In genomic region chr13:50731400-50731799, GRCh38 we compare ENCODE assay signal across 11 cellular contexts.
DNase-seq lines count a peak whose midpoint lies in the region; ATAC-seq and TF ChIP-seq lines count a peak whose summit lies in the region.
"Had no signal": no experiment of that assay in that cellular context is flagged by ENCODE, and none has a peak within 500 bp of the region (broad histone marks: within the 10 kb centered on the region; RNA-seq: fewer than 3 reads in every experiment).

No MANE protein-coding gene starts in this region.

- peak; percentile 24 for DNase-seq in AG09319 (ENCODE audit: extremely low read depth, low read depth)
- DNase-seq in HFFc6: peak; percentile 57
- peak; percentile 54 for DNase-seq in glomerular visceral epithelial cell (ENCODE audit: extremely low spot score)
- no peak for DNase-seq in GM19240 (ENCODE audit: insufficient read length, low spot score)
- no peak for DNase-seq in T-cell
- DNase-seq: effector CD8-positive, alpha-beta T cell; NCI-H187 had no signal

- H3K4me1 Mint-ChIP-seq in HFFc6 (ENCODE audit: low read depth) (peaks cover 27% of the 10 kb centered on the region), T-cell (peaks cover 5 to 7% (median 7%) of the 10 kb centered on the region in 3 donors)
- H3K4me1 Mint-ChIP-seq in activated T-helper 17 cell treated with anti-CD3 and anti-CD28 coated beads, Interleukin-2, amount 50 U/mL, for 72 hours: no peaks in the 10 kb centered on the region

- TF ChIP-seq CTCF in AG09319 (IDR thresholded peaks at IDR 0.05; ENCODE audit: low read depth, low read length) (no peak), HFFc6 (IDR thresholded peaks at IDR 0.05) (no peak)

- H3K9me3 Mint-ChIP-seq in HFFc6: peaks cover 6% of the 10 kb centered on the region; the same call in 1 of the 2 replicates
- H3K9me3 Mint-ChIP-seq in activated T-helper 17 cell treated with anti-CD3 and anti-CD28 coated beads, Interleukin-2, amount 50 U/mL, for 72 hours: peaks cover 3% of the 10 kb centered on the region
- H3K9me3 Mint-ChIP-seq in T-cell: peaks cover 3 to 4% (median 3%) of the 10 kb centered on the region in 3 donors

- CTCF ChIA-PET in T-cell (lab: Charles Lee): no interaction called here

- H3K36me3 Mint-ChIP-seq in HFFc6 (ENCODE audit: low read depth) (no peaks in the 10 kb centered on the region; the same call in 1 of the 2 replicates), T-cell (peaks cover 3% of the 10 kb centered on the region)
- no peaks in the 10 kb centered on the region for H3K36me3 Mint-ChIP-seq in activated T-helper 17 cell treated with anti-CD3 and anti-CD28 coated beads, Interleukin-2, amount 50 U/mL, for 72 hours (ENCODE audit: low read depth)

- H3K4me3 Mint-ChIP-seq in HFFc6 (no peak overlapping the region), T-cell (no peak overlapping the region)
- no peak overlapping the region for H3K4me3 Mint-ChIP-seq in activated T-helper 17 cell treated with anti-CD3 and anti-CD28 coated beads, Interleukin-2, amount 50 U/mL, for 72 hours
- H3K4me3 Mint-ChIP-seq: stimulated activated naive CD8-positive, alpha-beta T cell treated with anti-CD3 and anti-CD28 coated beads, Interleukin-15, Interleukin-2, amounts not matched to agents 100 ng/mL and 50 ng/mL, for 24 hours had no signal

- ATAC-seq in activated T-helper 17 cell treated with anti-CD3 and anti-CD28 coated beads, Interleukin-2, amount 50 U/mL, for 72 hours (replicated peaks): no peak
- ATAC-seq in T-cell (replicated peaks in 1 of 4): no peak
- no peak for ATAC-seq in GM18873 (IDR thresholded peaks at IDR 0.05; ENCODE audit: low FRiP score, unreplicated experiment)
- ATAC-seq in GM18519 (IDR thresholded peaks at IDR 0.05; ENCODE audit: low FRiP score, unreplicated experiment): no peak

- POLR2A ChIA-PET in T-cell (lab: Charles Lee): no interaction called here

- H3K27ac Mint-ChIP-seq in HFFc6 (peak overlapping the region; percentile 54), T-cell (no peak overlapping the region)
- H3K27ac Mint-ChIP-seq in activated T-helper 17 cell treated with anti-CD3 and anti-CD28 coated beads, Interleukin-2, amount 50 U/mL, for 72 hours: peak overlapping the region; percentile 58
- H3K27ac Mint-ChIP-seq: stimulated activated naive CD8-positive, alpha-beta T cell treated with anti-CD3 and anti-CD28 coated beads, Interleukin-15, Interleukin-2, amounts not matched to agents 100 ng/mL and 50 ng/mL, for 24 hours had no signal

- peaks cover 9% of the 10 kb centered on the region for H3K27me3 Mint-ChIP-seq in HFFc6 (ENCODE audit: insufficient read depth)
- no peaks in the 10 kb centered on the region for H3K27me3 Mint-ChIP-seq in activated T-helper 17 cell treated with anti-CD3 and anti-CD28 coated beads, Interleukin-2, amount 50 U/mL, for 72 hours
- H3K27me3 Mint-ChIP-seq in T-cell: peaks cover 0 to 2% of the 10 kb centered on the region in 2 donors

Comparison
In these comparisons a context has a peak if more than half of its experiments do, and no peak if none do; other contexts are left out.
1. DNase-seq: peak in AG09319 (single experiment), HFFc6 (single experiment) and glomerular visceral epithelial cell (single experiment); none in GM19240 (single experiment) and T-cell (0 of 34).
2. H3K27ac Mint-ChIP-seq: peak in HFFc6 (single experiment) and activated T-helper 17 cell treated with anti-CD3 and anti-CD28 coated beads, Interleukin-2, amount 50 U/mL, for 72 hours (single experiment); none in T-cell (0 of 2).